ENCODE assay signal across 1 cellular context in genomic region chr2:232873909-232874641, GRCh38.
TF ChIP-seq lines count a peak whose summit lies in the region.

No MANE protein-coding gene starts in this region.

TF ChIP-seq in HepG2, 621 proteins besides CTCF, POLR2A, EP300 and RAD21 (continued from another document and continues in another):
- TF ChIP-seq ZBTB49 (CRISPR knock-in tag; IDR thresholded peaks at IDR 0.05; ENCODE audit: borderline replicate concordance): no peak
- no peak for TF ChIP-seq ZSCAN29 (CRISPR knock-in tag; conservative IDR thresholded peaks at IDR 0.05)
- no peak for TF ChIP-seq SPEN (CRISPR knock-in tag; IDR thresholded peaks at IDR 0.05; ENCODE audit: low read depth)
- no peak for TF ChIP-seq SIN3A (IDR thresholded peaks at IDR 0.05; ENCODE audit: borderline replicate concordance, low read depth, low read length)
- TF ChIP-seq ZNF777 (CRISPR knock-in tag; IDR thresholded peaks at IDR 0.05): peak; percentile 91
- no peak for TF ChIP-seq ZNF225 (CRISPR knock-in tag; IDR thresholded peaks at IDR 0.05)
- no peak for TF ChIP-seq HOXA9 (CRISPR knock-in tag; IDR thresholded peaks at IDR 0.05; ENCODE audit: borderline replicate concordance)
- no peak for TF ChIP-seq ZFP36 (IDR thresholded peaks at IDR 0.05; ENCODE audit: borderline replicate concordance, low read depth, low read length, partially characterized antibody)
- TF ChIP-seq TGIF2 (CRISPR knock-in tag; IDR thresholded peaks at IDR 0.05): no peak
- no peak for TF ChIP-seq SETDB1 (CRISPR knock-in tag; IDR thresholded peaks at IDR 0.05; ENCODE audit: borderline replicate concordance)
- TF ChIP-seq ZNF496 (CRISPR knock-in tag; IDR thresholded peaks at IDR 0.05; ENCODE audit: insufficient replicate concordance): no peak
- TF ChIP-seq SRSF1 (optimal IDR thresholded peaks at IDR 0.05; ENCODE audit: low read depth, low read length): no peak
- TF ChIP-seq TAF15 (IDR thresholded peaks at IDR 0.05; ENCODE audit: low read depth, low read length, poor library complexity, severe bottlenecking): no peak
- TF ChIP-seq ZMYM4 (CRISPR knock-in tag; IDR thresholded peaks at IDR 0.05): 0 out of 2 replicates have a peak, but pooled peaks have one; percentile 52
- no peak for TF ChIP-seq CREBL2 (CRISPR knock-in tag; IDR thresholded peaks at IDR 0.05; ENCODE audit: borderline replicate concordance)
- TF ChIP-seq ETV6 (CRISPR knock-in tag; conservative IDR thresholded peaks at IDR 0.05): no peak
- TF ChIP-seq ELF3 (CRISPR knock-in tag; IDR thresholded peaks at IDR 0.05): peak; percentile 96
- peak; percentile 2; the same call in 1 of the 2 replicates for TF ChIP-seq RBFOX2 (IDR thresholded peaks at IDR 0.05; ENCODE audit: low read depth, low read length)
- no peak for TF ChIP-seq ZNF232 (CRISPR knock-in tag; IDR thresholded peaks at IDR 0.05; ENCODE audit: borderline replicate concordance)
- TF ChIP-seq POLR2AphosphoS5 (IDR thresholded peaks at IDR 0.05; ENCODE audit: low read depth, low read length): peak; percentile 64
- no peak for TF ChIP-seq ZNF720 (CRISPR knock-in tag; IDR thresholded peaks at IDR 0.05)
- TF ChIP-seq KIAA2018 (CRISPR knock-in tag; IDR thresholded peaks at IDR 0.05; ENCODE audit: borderline replicate concordance): no peak
- TF ChIP-seq DZIP1 (CRISPR knock-in tag; IDR thresholded peaks at IDR 0.05): no peak
- TF ChIP-seq GABPA (IDR thresholded peaks at IDR 0.05; ENCODE audit: low read depth, low read length): no peak
- TF ChIP-seq GABPA (CRISPR knock-in tag; IDR thresholded peaks at IDR 0.05; ENCODE audit: low read depth): no peak
- no peak for TF ChIP-seq TSC22D2 (CRISPR knock-in tag; IDR thresholded peaks at IDR 0.05; ENCODE audit: borderline replicate concordance)
- no peak for TF ChIP-seq MNT (IDR thresholded peaks at IDR 0.05)
- no peak for TF ChIP-seq ZNF598 (CRISPR knock-in tag; IDR thresholded peaks at IDR 0.05; ENCODE audit: borderline replicate concordance)
- no peak for TF ChIP-seq PBX3 (CRISPR knock-in tag; IDR thresholded peaks at IDR 0.05; ENCODE audit: borderline replicate concordance)
- no peak; the same call in 1 of the 2 replicates for TF ChIP-seq NFIC (IDR thresholded peaks at IDR 0.05; ENCODE audit: low read length)
- no peak for TF ChIP-seq ZNF766 (CRISPR knock-in tag; IDR thresholded peaks at IDR 0.05; ENCODE audit: borderline replicate concordance)
- TF ChIP-seq ZSCAN21 (CRISPR knock-in tag; IDR thresholded peaks at IDR 0.05; ENCODE audit: borderline replicate concordance): no peak
- no peak for TF ChIP-seq ZNF382 (CRISPR knock-in tag; IDR thresholded peaks at IDR 0.05; ENCODE audit: borderline replicate concordance)
- 0 out of 2 replicates have a peak, but pooled peaks have one; percentile 3 for TF ChIP-seq ZNF768 (CRISPR knock-in tag; IDR thresholded peaks at IDR 0.05)
- TF ChIP-seq ERF (CRISPR knock-in tag; IDR thresholded peaks at IDR 0.05): no peak
- TF ChIP-seq ZFP36L2 (CRISPR knock-in tag; IDR thresholded peaks at IDR 0.05): no peak
- TF ChIP-seq NONO (IDR thresholded peaks at IDR 0.05): no peak
- no peak for TF ChIP-seq NONO (CRISPR knock-in tag; conservative IDR thresholded peaks at IDR 0.05)
- no peak for TF ChIP-seq ZNF3 (CRISPR knock-in tag; IDR thresholded peaks at IDR 0.05)
- TF ChIP-seq ZNF333 (CRISPR knock-in tag; IDR thresholded peaks at IDR 0.05; ENCODE audit: borderline replicate concordance): no peak
- peak; percentile 34; the same call in 1 of the 2 replicates for TF ChIP-seq ARID5B (CRISPR knock-in tag; IDR thresholded peaks at IDR 0.05)
- TF ChIP-seq MAF1 (CRISPR knock-in tag; IDR thresholded peaks at IDR 0.05; ENCODE audit: borderline replicate concordance): no peak
- no peak for TF ChIP-seq JUN (CRISPR knock-in tag; IDR thresholded peaks at IDR 0.05)
- TF ChIP-seq ZNF567 (CRISPR knock-in tag; IDR thresholded peaks at IDR 0.05; ENCODE audit: borderline replicate concordance): no peak
- no peak for TF ChIP-seq ZNF468 (CRISPR knock-in tag; IDR thresholded peaks at IDR 0.05)
- no peak for TF ChIP-seq ZBTB38 (CRISPR knock-in tag; IDR thresholded peaks at IDR 0.05)
- 0 out of 2 replicates have a peak, but pooled peaks have one; percentile 12 for TF ChIP-seq ZNF788 (CRISPR knock-in tag; IDR thresholded peaks at IDR 0.05; ENCODE audit: borderline replicate concordance)
